21 cellular contexts compared by ENCODE assay signal in the genomic region with DNA sequence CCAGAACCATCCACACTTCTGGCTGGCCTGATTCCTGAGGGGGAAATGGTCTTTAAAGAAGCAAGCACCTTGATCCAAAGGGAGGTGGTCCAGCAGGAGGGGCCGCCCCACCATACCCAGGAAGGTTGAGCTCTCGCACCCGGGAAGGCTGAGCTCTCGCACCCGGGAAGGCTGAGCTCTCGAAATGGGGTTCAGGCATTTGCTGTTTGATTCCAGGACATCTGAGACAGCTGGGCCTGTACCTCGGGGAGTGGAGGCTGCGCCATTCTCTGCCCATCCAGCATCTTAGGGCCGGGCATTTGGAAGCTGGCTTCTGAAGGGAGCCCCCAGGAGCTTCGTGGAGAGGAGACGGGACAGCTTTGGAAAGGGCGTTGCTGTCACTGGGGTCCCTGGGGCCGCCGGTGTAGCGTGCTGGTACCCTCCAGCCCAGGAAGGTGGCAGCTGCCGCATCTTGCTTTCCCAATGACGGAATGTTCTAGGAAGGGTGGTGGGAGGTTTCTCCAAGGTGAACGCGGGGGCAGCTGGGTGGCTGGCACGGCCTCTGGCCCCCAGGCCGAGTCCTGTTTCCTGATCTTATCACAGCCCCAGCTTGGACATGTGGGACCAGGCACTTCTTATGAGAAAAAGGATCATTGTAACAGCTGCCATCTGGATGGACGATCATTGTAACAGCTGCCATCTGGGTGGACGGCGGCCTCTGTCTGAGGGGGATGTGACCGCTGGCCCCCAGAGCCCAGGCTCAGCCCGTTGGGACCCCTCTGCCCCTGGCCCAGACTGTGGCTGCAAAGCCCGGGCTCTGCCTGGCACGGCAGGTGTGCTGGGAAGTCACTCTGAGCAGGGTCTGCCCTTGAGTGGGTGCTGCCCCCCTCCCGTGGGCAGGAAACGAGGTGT.
DNase-seq lines count a peak whose midpoint lies in the region; TF ChIP-seq lines count a peak whose summit lies in the region.
"Had no signal": no experiment of that assay in that cellular context is flagged by ENCODE, and none has a peak within 500 bp of the region (broad histone marks: within the 10 kb centered on the region; RNA-seq: fewer than 3 reads in every experiment).

No MANE protein-coding gene starts in this region.

- no peaks in the 10 kb centered on the region for H3K27me3 Mint-ChIP-seq in chondrocyte (ENCODE audit: low read depth)
- H3K27me3 Mint-ChIP-seq: activated CD8-positive, alpha-beta T cell treated with anti-CD3 and anti-CD28 coated beads for 36 hours had no signal

- WGBS in mesodermal cell (ENCODE audit: insufficient coverage in 2 of 2), 2 experiments: 94 to 97% methylated on average over 28 to 30 of the region's 30 CpGs
- WGBS in spleen, 5 donors: 76 to 86% (median 83%) methylated on average over 16 to 30 of the region's 30 CpGs

- peak; percentile 57 for DNase-seq in NCI-H524 treated with DMSO at 0.1 percent for 48 hours (lab: John Stamatoyannopoulos, UW)
- DNase-seq in chondrocyte (ENCODE audit: low spot score): peak; percentile 86
- DNase-seq in spleen: peak; percentile 70
- DNase-seq in EL: no peak
- no peak for DNase-seq in activated CD4-positive, alpha-beta T cell treated with anti-CD3 and anti-CD28 coated beads for 1 hour
- no peak for DNase-seq in DMS79 (lab: John Stamatoyannopoulos, UW)
- DNase-seq: activated B cell treated with CpG ODN at 0.5 μM for 24 hours; activated CD8-positive, alpha-beta T cell treated with anti-CD3 and anti-CD28 coated beads for 36 hours; activated naive CD4-positive, alpha-beta T cell treated with anti-CD3 and anti-CD28 coated beads for 36 hours; activated T-cell treated with anti-CD3 and anti-CD28 coated beads, Interleukin-2, amount 50 U/mL, for 1 hour; cerebellar nuclear complex; DND-41; effector memory CD8-positive, alpha-beta T cell; HFFc6; NCI-H1092; NCI-H2081 treated with DMSO at 0.1 percent for 48 hours; thyroid gland had no signal

- intact Hi-C loops in spleen (cut with DNase I; ENCODE audit: low total_unique reads): no loop called here

- H3K4me1 Mint-ChIP-seq in chondrocyte (ENCODE audit: low read depth): peaks cover 33% of the 10 kb centered on the region

- H3K9me3 ChIP-seq in mesodermal cell (ENCODE audit: control insufficient read depth, low read length) (peaks cover 3% of the 10 kb centered on the region), spleen (peaks cover 0 to 20% (median 14%) of the 10 kb centered on the region in 8 donors)
- H3K9me3 ChIP-seq: thyroid gland had no signal

- peaks cover 18% of the 10 kb centered on the region for H3K36me3 Mint-ChIP-seq in chondrocyte (ENCODE audit: low read depth)

- TF ChIP-seq CTCF in chondrocyte (IDR thresholded peaks at IDR 0.05) (no peak), spleen (IDR thresholded peaks at IDR 0.05 in 8 of 11, conservative IDR thresholded peaks at IDR 0.05 in 3 of 11) (no peak)

- TF ChIP-seq POLR2A in spleen (IDR thresholded peaks at IDR 0.05): no peak

- H3K4me3 Mint-ChIP-seq in chondrocyte (ENCODE audit: unreplicated experiment): no peak overlapping the region
- H3K4me3 Mint-ChIP-seq: activated B cell treated with CpG ODN at 0.5 μM for 24 hours; activated CD8-positive, alpha-beta T cell treated with anti-CD3 and anti-CD28 coated beads for 36 hours; activated naive CD4-positive, alpha-beta T cell treated with anti-CD3 and anti-CD28 coated beads for 36 hours; CD8-positive, alpha-beta memory T cell; effector memory CD8-positive, alpha-beta T cell; HFFc6; naive thymus-derived CD8-positive, alpha-beta T cell had no signal

- H3K4me3 ChIP-seq in mesodermal cell (ENCODE audit: extremely low read depth, insufficient read depth, low read length, poor library complexity, severe bottlenecking) (no peak overlapping the region), spleen (no peak overlapping the region)
- H3K4me3 ChIP-seq: thyroid gland had no signal

- peaks cover 0 to 19% (median 0%) of the 10 kb centered on the region in 7 donors for H3K27me3 ChIP-seq in spleen (replicated peaks in 1 of 7)
- H3K27me3 ChIP-seq: thyroid gland had no signal

- H3K9me3 Mint-ChIP-seq in chondrocyte (ENCODE audit: low read depth): peaks cover 14% of the 10 kb centered on the region
- H3K9me3 Mint-ChIP-seq: effector memory CD8-positive, alpha-beta T cell had no signal

- H3K4me1 ChIP-seq in mesodermal cell (ENCODE audit: control insufficient read depth, insufficient read depth, low read length, poor library complexity, severe bottlenecking) (peaks cover 26% of the 10 kb centered on the region), spleen (peaks cover 0 to 37% (median 14%) of the 10 kb centered on the region in 6 donors)

- H3K27ac ChIP-seq in mesodermal cell (ENCODE audit: low read depth, low read length, severe bottlenecking): peak overlapping the region; percentile 23
- H3K27ac ChIP-seq in spleen: peak overlapping the region in 1 of 8 donors; percentile 21
- H3K27ac ChIP-seq: KMS-11, thyroid gland had no signal

- H3K36me3 ChIP-seq in mesodermal cell (ENCODE audit: control insufficient read depth, insufficient read depth, low read length): peaks cover 89% of the 10 kb centered on the region
- H3K36me3 ChIP-seq in spleen: peaks cover 0 to 12% (median 0%) of the 10 kb centered on the region in 6 donors

- H3K27ac Mint-ChIP-seq in chondrocyte (ENCODE audit: unreplicated experiment): no peak overlapping the region
- H3K27ac Mint-ChIP-seq: activated B cell treated with CpG ODN at 0.5 μM for 24 hours; activated CD8-positive, alpha-beta T cell treated with anti-CD3 and anti-CD28 coated beads for 36 hours; activated naive CD4-positive, alpha-beta T cell treated with anti-CD3 and anti-CD28 coated beads for 36 hours; CD8-positive, alpha-beta memory T cell; effector memory CD8-positive, alpha-beta T cell had no signal

Comparison
In these comparisons a context has a peak if more than half of its experiments do, and no peak if none do; other contexts are left out.
1. DNase-seq: peak in NCI-H524 treated with DMSO at 0.1 percent for 48 hours (single experiment), chondrocyte (single experiment) and spleen (single experiment); none in EL (single experiment), activated CD4-positive, alpha-beta T cell treated with anti-CD3 and anti-CD28 coated beads for 1 hour (single experiment) and DMS79 (single experiment).